Comparison of ENCODE assay signal across 2 cellular contexts in genomic region chr12:65595016-65595560, GRCh38.
TF ChIP-seq lines count a peak whose summit lies in the region.

No MANE protein-coding gene starts in this region.

TF ChIP-seq in GM23338, 12 proteins besides CTCF, POLR2A, EP300 and RAD21:
- TF ChIP-seq ETS1 (IDR thresholded peaks at IDR 0.05) (no peak), EZH2phosphoT487 (IDR thresholded peaks at IDR 0.05; ENCODE audit: unreplicated experiment) (no peak), CREB1 (CRISPR knock-in tag; IDR thresholded peaks at IDR 0.05; ENCODE audit: low read depth) (no peak), EZH2 (IDR thresholded peaks at IDR 0.05; ENCODE audit: low read depth, unreplicated experiment) (no peak), REST (IDR thresholded peaks at IDR 0.05; ENCODE audit: unreplicated experiment) (no peak), NANOG (IDR thresholded peaks at IDR 0.05; ENCODE audit: borderline replicate concordance) (no peak), ZNF331 (CRISPR knock-in tag; IDR thresholded peaks at IDR 0.05; ENCODE audit: low read depth) (no peak), ZNF462 (CRISPR knock-in tag; IDR thresholded peaks at IDR 0.05) (no peak), POLR2AphosphoS5 (IDR thresholded peaks at IDR 0.05; ENCODE audit: low read depth) (no peak)
TF ChIP-seq in GM23338: peak in this region for 0.

TF ChIP-seq in IMR-90, 13 proteins besides CTCF, POLR2A, EP300 and RAD21:
- TF ChIP-seq MAFK (IDR thresholded peaks at IDR 0.05; ENCODE audit: low read depth, low read length) (no peak), CEBPB (IDR thresholded peaks at IDR 0.05; ENCODE audit: low read depth, low read length) (no peak), ELK1 (IDR thresholded peaks at IDR 0.05; ENCODE audit: borderline replicate concordance, low read depth, low read length) (no peak), SMC3 (IDR thresholded peaks at IDR 0.05; ENCODE audit: low read depth, low read length) (no peak), NFE2L2 (IDR thresholded peaks at IDR 0.05; ENCODE audit: low read depth, low read length) (no peak), MXI1 (IDR thresholded peaks at IDR 0.05; ENCODE audit: borderline replicate concordance, low read depth, low read length) (no peak), RCOR1 (IDR thresholded peaks at IDR 0.05; ENCODE audit: insufficient replicate concordance, low read length) (no peak)
